ENCODE assay signal across 8 cellular contexts in the genomic region with DNA sequence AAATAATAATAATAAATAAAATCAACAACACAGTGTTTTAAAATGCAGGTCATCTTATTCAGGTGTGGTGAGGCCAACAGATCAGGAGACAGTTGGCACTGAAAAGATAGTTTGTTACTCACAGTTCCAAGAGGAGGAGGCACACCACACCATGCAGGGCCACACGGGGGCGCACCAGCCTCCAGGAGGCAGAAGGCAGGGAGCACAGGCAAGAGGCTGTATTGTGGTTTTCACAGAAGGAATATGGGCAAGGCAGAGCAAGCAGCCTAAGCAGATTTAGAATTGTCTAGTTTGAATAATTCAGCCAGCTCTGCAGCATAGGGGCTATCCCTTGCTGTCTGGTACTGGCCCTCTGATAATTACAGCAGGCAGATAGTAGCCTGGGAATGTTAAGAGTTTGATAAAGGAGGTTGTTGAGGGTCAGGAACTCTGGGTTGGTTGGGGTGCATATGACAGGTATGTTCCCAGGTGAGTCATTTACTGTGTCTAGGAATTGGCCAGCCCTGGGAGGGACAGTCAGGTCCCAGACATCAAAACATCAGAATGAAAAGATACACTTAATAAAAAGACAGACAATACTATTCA. TPM values are rescaled to one million over a fixed set of nuclear protein-coding genes. Genes with fewer than 3 reads are reported as not detected.
DNase-seq lines count a peak whose midpoint lies in the region; ATAC-seq and TF ChIP-seq lines count a peak whose summit lies in the region.

No MANE protein-coding gene starts in this region.

- H4K20me1 ChIP-seq in GM23338 (replicated peaks; ENCODE audit: insufficient read depth), result no peaks in the 10 kb centered on the region

- H3K79me2 ChIP-seq in GM23338 (replicated peaks; ENCODE audit: insufficient read depth), result no peaks in the 10 kb centered on the region

- DNase-seq in GM23338 (ENCODE audit: low spot score) (peak; percentile 86), OCI-M1 (lab: John Stamatoyannopoulos, UW) (peak; percentile 83), brain microvascular endothelial cell (peak; percentile 65), nephron progenitor cell (peak; percentile 57), NCI-H2196 treated with DMSO at 0.1 percent for 48 hours (lab: John Stamatoyannopoulos, UW; ENCODE audit: unreplicated experiment) (no peak)

- H3K4me1 ChIP-seq in GM23338 (ENCODE audit: insufficient read depth), result peaks cover 15% of the 10 kb centered on the region; the same call in 1 of the 2 replicates

- H3K4me1 Mint-ChIP-seq in GM23338, result peaks cover 23% of the 10 kb centered on the region
- H3K4me1 Mint-ChIP-seq in nephron progenitor cell, result peaks cover 56% of the 10 kb centered on the region

- no peak overlapping the region for H3K27ac ChIP-seq in C4-2B
- H3K27ac ChIP-seq in GM23338 (ENCODE audit: low read depth), result no peak overlapping the region
- no peak overlapping the region for H3K27ac ChIP-seq in brain microvascular endothelial cell

- no peaks in the 10 kb centered on the region for H3K27me3 Mint-ChIP-seq in GM23338 (ENCODE audit: insufficient read depth, low read depth, poor library complexity)
- peaks cover 8% of the 10 kb centered on the region for H3K27me3 Mint-ChIP-seq in nephron progenitor cell (ENCODE audit: low read depth, poor library complexity)

- H3K9me3 Mint-ChIP-seq in GM23338, result no peaks in the 10 kb centered on the region
- no peaks in the 10 kb centered on the region for H3K9me3 Mint-ChIP-seq in nephron progenitor cell

- no peak overlapping the region for H3K27ac Mint-ChIP-seq in GM23338
- H3K27ac Mint-ChIP-seq in nephron progenitor cell, result no peak overlapping the region

- H3K36me3 Mint-ChIP-seq in GM23338 (ENCODE audit: low read depth) (no peaks in the 10 kb centered on the region), nephron progenitor cell (ENCODE audit: low read depth) (no peaks in the 10 kb centered on the region)

- H3K4me2 ChIP-seq in GM23338, result no peak overlapping the region

- peak; percentile 84 for ATAC-seq in GM23338
- ATAC-seq in HG03139 (IDR thresholded peaks at IDR 0.05; ENCODE audit: unreplicated experiment), result no peak
- ATAC-seq in HG03354 (IDR thresholded peaks at IDR 0.05; ENCODE audit: poor library complexity, severe bottlenecking, unreplicated experiment), result no peak

- TF ChIP-seq CTCF in C4-2B (conservative IDR thresholded peaks at IDR 0.05), result peak; percentile 81
- peak; percentile 95 to 99 for TF ChIP-seq CTCF in GM23338 (conservative IDR thresholded peaks at IDR 0.05; ENCODE audit: low read depth in 2 of 2)
- peak; percentile 96 for TF ChIP-seq CTCF in brain microvascular endothelial cell (IDR thresholded peaks at IDR 0.05; ENCODE audit: low read depth, low read length, missing control alignments)
- TF ChIP-seq CTCF in nephron progenitor cell (IDR thresholded peaks at IDR 0.05), result peak; percentile 43

- H2AFZ ChIP-seq in GM23338, result peak overlapping the region; percentile 89; the same call in 1 of the 2 replicates

- H3K36me3 ChIP-seq in GM23338 (ENCODE audit: insufficient read depth) (no peaks in the 10 kb centered on the region), brain microvascular endothelial cell (replicated peaks) (no peaks in the 10 kb centered on the region)

- no peak overlapping the region for H3K4me3 ChIP-seq in GM23338
- H3K4me3 ChIP-seq in brain microvascular endothelial cell (ENCODE audit: low read depth, low read length), result no peak overlapping the region

- H3K27me3 ChIP-seq in GM23338 (ENCODE audit: insufficient read depth) (no peaks in the 10 kb centered on the region), brain microvascular endothelial cell (replicated peaks) (no peaks in the 10 kb centered on the region)

- in situ Hi-C loops in brain microvascular endothelial cell (cut with HindIII; ENCODE audit: low pct_ligation_motif_present, low sequenced_read_pairs), result no loop called here

- H3K4me3 Mint-ChIP-seq in GM23338 (no peak overlapping the region), nephron progenitor cell (no peak overlapping the region)

- H3F3A ChIP-seq in GM23338 (replicated peaks; ENCODE audit: low read depth), result no peaks in the 10 kb centered on the region

- no peaks in the 10 kb centered on the region for H3K9me2 ChIP-seq in GM23338 (ENCODE audit: insufficient read depth)

TF ChIP-seq in GM23338, 12 proteins besides CTCF, POLR2A, EP300 and RAD21 (continues in another document):
- TF ChIP-seq EZH2 (IDR thresholded peaks at IDR 0.05; ENCODE audit: low read depth, unreplicated experiment) (no peak), STAT1 (IDR thresholded peaks at IDR 0.05; ENCODE audit: unreplicated experiment) (no peak), JUNB (IDR thresholded peaks at IDR 0.05; ENCODE audit: unreplicated experiment) (no peak), EZH2phosphoT487 (IDR thresholded peaks at IDR 0.05; ENCODE audit: unreplicated experiment) (no peak)
- TF ChIP-seq, protein P1, sequence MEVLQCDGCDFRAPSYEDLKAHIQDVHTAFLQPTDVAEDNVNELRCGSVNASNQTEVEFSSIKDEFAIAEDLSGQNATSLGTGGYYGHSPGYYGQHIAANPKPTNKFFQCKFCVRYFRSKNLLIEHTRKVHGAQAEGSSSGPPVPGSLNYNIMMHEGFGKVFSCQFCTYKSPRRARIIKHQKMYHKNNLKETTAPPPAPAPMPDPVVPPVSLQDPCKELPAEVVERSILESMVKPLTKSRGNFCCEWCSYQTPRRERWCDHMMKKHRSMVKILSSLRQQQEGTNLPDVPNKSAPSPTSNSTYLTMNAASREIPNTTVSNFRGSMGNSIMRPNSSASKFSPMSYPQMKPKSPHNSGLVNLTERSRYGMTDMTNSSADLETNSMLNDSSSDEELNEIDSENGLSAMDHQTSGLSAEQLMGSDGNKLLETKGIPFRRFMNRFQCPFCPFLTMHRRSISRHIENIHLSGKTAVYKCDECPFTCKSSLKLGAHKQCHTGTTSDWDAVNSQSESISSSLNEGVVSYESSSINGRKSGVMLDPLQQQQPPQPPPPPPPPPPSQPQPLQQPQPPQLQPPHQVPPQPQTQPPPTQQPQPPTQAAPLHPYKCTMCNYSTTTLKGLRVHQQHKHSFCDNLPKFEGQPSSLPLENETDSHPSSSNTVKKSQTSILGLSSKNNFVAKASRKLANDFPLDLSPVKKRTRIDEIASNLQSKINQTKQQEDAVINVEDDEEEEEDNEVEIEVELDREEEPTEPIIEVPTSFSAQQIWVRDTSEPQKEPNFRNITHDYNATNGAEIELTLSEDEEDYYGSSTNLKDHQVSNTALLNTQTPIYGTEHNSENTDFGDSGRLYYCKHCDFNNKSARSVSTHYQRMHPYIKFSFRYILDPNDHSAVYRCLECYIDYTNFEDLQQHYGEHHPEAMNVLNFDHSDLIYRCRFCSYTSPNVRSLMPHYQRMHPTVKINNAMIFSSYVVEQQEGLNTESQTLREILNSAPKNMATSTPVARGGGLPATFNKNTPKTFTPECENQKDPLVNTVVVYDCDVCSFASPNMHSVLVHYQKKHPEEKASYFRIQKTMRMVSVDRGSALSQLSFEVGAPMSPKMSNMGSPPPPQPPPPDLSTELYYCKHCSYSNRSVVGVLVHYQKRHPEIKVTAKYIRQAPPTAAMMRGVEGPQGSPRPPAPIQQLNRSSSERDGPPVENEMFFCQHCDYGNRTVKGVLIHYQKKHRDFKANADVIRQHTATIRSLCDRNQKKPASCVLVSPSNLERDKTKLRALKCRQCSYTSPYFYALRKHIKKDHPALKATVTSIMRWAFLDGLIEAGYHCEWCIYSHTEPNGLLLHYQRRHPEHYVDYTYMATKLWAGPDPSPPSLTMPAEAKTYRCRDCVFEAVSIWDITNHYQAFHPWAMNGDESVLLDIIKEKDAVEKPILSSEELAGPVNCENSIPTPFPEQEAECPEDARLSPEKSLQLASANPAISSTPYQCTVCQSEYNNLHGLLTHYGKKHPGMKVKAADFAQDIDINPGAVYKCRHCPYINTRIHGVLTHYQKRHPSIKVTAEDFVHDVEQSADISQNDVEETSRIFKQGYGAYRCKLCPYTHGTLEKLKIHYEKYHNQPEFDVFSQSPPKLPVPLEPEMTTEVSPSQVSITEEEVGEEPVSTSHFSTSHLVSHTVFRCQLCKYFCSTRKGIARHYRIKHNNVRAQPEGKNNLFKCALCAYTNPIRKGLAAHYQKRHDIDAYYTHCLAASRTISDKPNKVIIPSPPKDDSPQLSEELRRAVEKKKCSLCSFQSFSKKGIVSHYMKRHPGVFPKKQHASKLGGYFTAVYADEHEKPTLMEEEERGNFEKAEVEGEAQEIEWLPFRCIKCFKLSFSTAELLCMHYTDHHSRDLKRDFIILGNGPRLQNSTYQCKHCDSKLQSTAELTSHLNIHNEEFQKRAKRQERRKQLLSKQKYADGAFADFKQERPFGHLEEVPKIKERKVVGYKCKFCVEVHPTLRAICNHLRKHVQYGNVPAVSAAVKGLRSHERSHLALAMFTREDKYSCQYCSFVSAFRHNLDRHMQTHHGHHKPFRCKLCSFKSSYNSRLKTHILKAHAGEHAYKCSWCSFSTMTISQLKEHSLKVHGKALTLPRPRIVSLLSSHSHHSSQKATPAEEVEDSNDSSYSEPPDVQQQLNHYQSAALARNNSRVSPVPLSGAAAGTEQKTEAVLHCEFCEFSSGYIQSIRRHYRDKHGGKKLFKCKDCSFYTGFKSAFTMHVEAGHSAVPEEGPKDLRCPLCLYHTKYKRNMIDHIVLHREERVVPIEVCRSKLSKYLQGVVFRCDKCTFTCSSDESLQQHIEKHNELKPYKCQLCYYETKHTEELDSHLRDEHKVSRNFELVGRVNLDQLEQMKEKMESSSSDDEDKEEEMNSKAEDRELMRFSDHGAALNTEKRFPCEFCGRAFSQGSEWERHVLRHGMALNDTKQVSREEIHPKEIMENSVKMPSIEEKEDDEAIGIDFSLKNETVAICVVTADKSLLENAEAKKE (CRISPR knock-in tag; IDR thresholded peaks at IDR 0.05), result no peak

RNA-seq across cellular contexts. Expression of a gene that starts 31.3 kb away (rescaled TPM):
- 0.03 TPM in 1 of 2 replicates, not detected in the other for total RNA-seq in GM23338 (2014; rRNA removed; shearing (Covaris generic))
- 0.07 and 0.08 TPM in 2 replicates for polyA plus RNA-seq in GM23338 (2016; fragmentation: Nextera tagmentation; extraction: Ambion mirVana)

Comparison
In these comparisons a context has a peak if more than half of its experiments do, and no peak if none do; other contexts are left out.
1. CTCF ChIP-seq: peak in every context shown above with its lines; median percentile 97 in GM23338; 96 in brain microvascular endothelial cell; 81 in C4-2B; 43 in nephron progenitor cell.